In the genomic region with DNA sequence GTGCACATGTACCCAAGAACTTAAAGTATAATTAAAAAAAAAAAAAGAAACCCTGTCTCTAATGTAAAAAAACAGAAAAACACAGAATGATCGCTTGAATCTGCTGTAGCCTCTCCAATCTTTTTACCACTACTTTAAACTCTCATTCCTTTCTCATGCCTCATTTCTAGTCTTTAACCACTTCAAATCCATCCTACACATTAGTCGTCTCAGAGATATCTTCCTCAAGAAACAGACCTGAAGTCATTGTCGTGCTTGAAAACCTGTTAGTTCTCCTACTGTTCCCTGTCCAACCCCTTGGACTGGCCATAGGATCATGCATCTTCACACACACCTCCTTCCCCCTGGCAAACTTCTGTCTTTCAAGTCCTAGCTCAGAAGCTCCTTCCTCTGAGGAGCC, we compare ENCODE assay signal across 17 cellular contexts.
DNase-seq lines count a peak whose midpoint lies in the region; ATAC-seq, FAIRE-seq and TF ChIP-seq lines count a peak whose summit lies in the region.
"Had no signal": no experiment of that assay in that cellular context is flagged by ENCODE, and none has a peak within 500 bp of the region (broad histone marks: within the 10 kb centered on the region; RNA-seq: fewer than 3 reads in every experiment).

No MANE protein-coding gene starts in this region.

- H3K14ac ChIP-seq in IMR-90 (replicated peaks; ENCODE audit: low read depth, low read length), result peak overlapping the region; percentile 34; the same call in 1 of the 2 replicates

- in situ Hi-C loops in IMR-90 (cut with MboI; ENCODE audit: low sequenced_read_pairs), result no loop called here

- peak overlapping the region; percentile 43 for H4K91ac ChIP-seq in IMR-90 (ENCODE audit: insufficient read depth, low read depth, low read length)

- H3K56ac ChIP-seq in IMR-90 (ENCODE audit: extremely low read depth, insufficient read depth, low read length), result peak overlapping the region; percentile 13; the same call in 1 of the 2 replicates

- peak overlapping the region; percentile 52 for H2AK9ac ChIP-seq in IMR-90 (replicated peaks; ENCODE audit: low read depth, low read length, poor library complexity)

- BruUV-seq in IMR-90 (replicated peaks; lab: Mats Ljungman, UMichigan), result no TSS peak

- H3K4me2 ChIP-seq in IMR-90 (ENCODE audit: low read depth, low read length), result 0 out of 2 replicates have a peak overlapping the region, but pooled peaks have one; percentile 11
- H3K4me2 ChIP-seq: KMS-11 had no signal

- H3K4me1 ChIP-seq in ACC112 (ENCODE audit: control insufficient read depth, insufficient read depth, low read length, unreplicated experiment) (peaks cover 22% of the 10 kb centered on the region), IMR-90 (ENCODE audit: control insufficient read depth, insufficient read depth, low read length) (peaks cover 12% of the 10 kb centered on the region), left lung (no peaks in the 10 kb centered on the region)
- H3K4me1 ChIP-seq: right atrium auricular region had no signal

- H3K79me1 ChIP-seq in IMR-90 (ENCODE audit: low read depth in 1 of 2, low read length in 2 of 2), result no peaks in the 10 kb centered on the region

- intact Hi-C loops in IMR-90 (cut with micrococcal nuclease) (no loop called here), left lung (cut with DNase I) (no loop called here)

- peaks cover 13% of the 10 kb centered on the region for H3K9me1 ChIP-seq in IMR-90 (ENCODE audit: insufficient read depth, low read length)

- peak; percentile 69 for DNase-seq in IMR-90
- peak; percentile 26 for DNase-seq in bronchial epithelial cell (ENCODE audit: low read depth)
- DNase-seq in kidney glomerular epithelial cell (lab: John Stamatoyannopoulos, UW), result peak; percentile 16
- no peak for DNase-seq in left lung
- no peak for DNase-seq in C1 segment of cervical spinal cord (lab: John Stamatoyannopoulos, UW)
- DNase-seq: activated CD4-positive, CD25-positive, alpha-beta regulatory T cell treated with anti-CD3 and anti-CD28 coated beads, Interleukin-2, amount 50 U/mL, for 72 hours; amniotic stem cell; dermis blood vessel endothelial cell; GF-D8; NCI-H2227 treated with DMSO at 0.1 percent for 48 hours; NK-92 treated with Interleukin-12 subunit alpha and Interleukin-12 subunit beta, amount 100 ng/mL, for 24 hours; Right ventricle myocardium superior had no signal

- H3K23ac ChIP-seq in IMR-90 (ENCODE audit: low read depth, low read length), result 0 out of 2 replicates have a peak overlapping the region, but pooled peaks have one; percentile 10

- no peaks in the 10 kb centered on the region for H4K20me1 ChIP-seq in IMR-90 (ENCODE audit: insufficient read depth, low read length)

- no peak for FAIRE-seq in bronchial epithelial cell (lab: Jason Lieb, UNC)

- no peaks in the 10 kb centered on the region for H3K79me2 ChIP-seq in ACC112 (ENCODE audit: control insufficient read depth, insufficient read depth, low read length, unreplicated experiment)

- dilution Hi-C loops in IMR-90 (cut with HindIII; ENCODE audit: low sequenced_read_pairs, unreplicated experiment), result no loop called here

- H3K4me3 ChIP-seq in ACC112 (ENCODE audit: low read depth, low read length) (no peak overlapping the region), IMR-90 (ENCODE audit: insufficient read depth, low read depth, low read length) (no peak overlapping the region), bronchial epithelial cell (ENCODE audit: low read depth, low read length) (no peak overlapping the region), left lung (no peak overlapping the region)
- H3K4me3 ChIP-seq: right atrium auricular region had no signal

- ATAC-seq in IMR-90 (ENCODE audit: low read depth) (peak; percentile 52), GM21447 (IDR thresholded peaks at IDR 0.05; ENCODE audit: unreplicated experiment) (no peak), left lung (no peak), GM21515 (IDR thresholded peaks at IDR 0.05; ENCODE audit: unreplicated experiment) (no peak)

- H3K27ac ChIP-seq in ACC112 (ENCODE audit: low read depth, low read length) (peak overlapping the region; percentile 22; the same call in 1 of the 2 replicates), IMR-90 (ENCODE audit: insufficient read depth, low read length) (peak overlapping the region; percentile 24; the same call in 1 of the 2 replicates), left lung (no peak overlapping the region)
- H3K27ac ChIP-seq: KMS-11, right atrium auricular region had no signal

- H2BK120ac ChIP-seq in IMR-90 (ENCODE audit: low read depth, low read length), result peak overlapping the region; percentile 51

- H2AFZ ChIP-seq in ACC112 (ENCODE audit: low read length, unreplicated experiment) (no peak overlapping the region), IMR-90 (replicated peaks; ENCODE audit: low read length, poor library complexity) (peak overlapping the region; percentile 73)

- H3K9me3 ChIP-seq in IMR-90 (ENCODE audit: control insufficient read depth, insufficient read depth, low read length) (no peaks in the 10 kb centered on the region), left lung (no peaks in the 10 kb centered on the region)
- H3K9me3 ChIP-seq: right atrium auricular region had no signal

- H3K9ac ChIP-seq in IMR-90 (ENCODE audit: low read depth, low read length), result no peak overlapping the region
- H3K9ac ChIP-seq: KMS-11 had no signal

- no peak for TF ChIP-seq RAD21 in IMR-90 (IDR thresholded peaks at IDR 0.05; ENCODE audit: low read length)

- peak overlapping the region; percentile 28 for H2BK5ac ChIP-seq in IMR-90 (ENCODE audit: low read depth, low read length, poor library complexity, severe bottlenecking)

- peak overlapping the region; percentile 46 for H3K18ac ChIP-seq in IMR-90 (ENCODE audit: low read depth, low read length)

- TF ChIP-seq CTCF in IMR-90 (conservative IDR thresholded peaks at IDR 0.05; ENCODE audit: low read depth, low read length), result no peak
- no peak for TF ChIP-seq CTCF in bronchial epithelial cell (IDR thresholded peaks at IDR 0.05; ENCODE audit: insufficient read depth, low read length, severe bottlenecking)
- TF ChIP-seq CTCF in left lung (IDR thresholded peaks at IDR 0.05), result no peak

- H3K36me3 ChIP-seq in ACC112 (ENCODE audit: insufficient read depth, low read length), result no peaks in the 10 kb centered on the region
- no peaks in the 10 kb centered on the region for H3K36me3 ChIP-seq in IMR-90 (ENCODE audit: control insufficient read depth, insufficient read depth, low read length)
- H3K36me3 ChIP-seq in bronchial epithelial cell (ENCODE audit: control insufficient read depth, insufficient read depth, low read length), result peaks cover 2% of the 10 kb centered on the region
- H3K36me3 ChIP-seq in left lung, result no peaks in the 10 kb centered on the region
- H3K36me3 ChIP-seq: right atrium auricular region had no signal

- peak overlapping the region; percentile 44; the same call in 1 of the 2 replicates for H3K4ac ChIP-seq in IMR-90 (ENCODE audit: low read depth, low read length)

- peak overlapping the region in 1 of 2 experiments; percentile 42; a peak in 1 of 4 replicates for H4K8ac ChIP-seq in IMR-90 (ENCODE audit: low read depth in 2 of 2, low read length in 2 of 2)

- 27% methylated on average over 2 of the region's 3 CpGs; no CpG with 5 or more reads in 1 of the 2 experiments for WGBS in IMR-90 (ENCODE audit: extremely low coverage in 2 of 2, insufficient read length in 1 of 2), 2 experiments

- H3K27me3 ChIP-seq in ACC112 (ENCODE audit: insufficient read depth, low read length), result no peaks in the 10 kb centered on the region
- no peaks in the 10 kb centered on the region for H3K27me3 ChIP-seq in IMR-90 (ENCODE audit: control insufficient read depth, insufficient read depth, low read length)
- H3K27me3 ChIP-seq in bronchial epithelial cell (ENCODE audit: control insufficient read depth, insufficient read depth, low read length), result no peaks in the 10 kb centered on the region
- no peaks in the 10 kb centered on the region for H3K27me3 ChIP-seq in left lung
- H3K27me3 ChIP-seq: right atrium auricular region had no signal

- CTCF ChIA-PET in IMR-90 (lab: Yijun Ruan, JAX), result no interaction called here

- POLR2A ChIA-PET in IMR-90 (lab: Charles Lee; ENCODE audit: unreplicated experiment), result no interaction called here

- H2BK20ac ChIP-seq in IMR-90 (ENCODE audit: low read depth, low read length), result 0 out of 2 replicates have a peak overlapping the region, but pooled peaks have one; percentile 3

- H2BK15ac ChIP-seq in IMR-90 (ENCODE audit: low read depth, low read length), result peak overlapping the region; percentile 53; the same call in 2 of the 3 replicates

- H4K5ac ChIP-seq in IMR-90 (ENCODE audit: low read depth, low read length), result peak overlapping the region; percentile 2

- no peak for TF ChIP-seq POLR2A in IMR-90 (IDR thresholded peaks at IDR 0.05; ENCODE audit: low read depth, low read length)

- peak overlapping the region; percentile 66 for H2AK5ac ChIP-seq in IMR-90 (ENCODE audit: low read depth, low read length)

TF ChIP-seq in IMR-90, 13 proteins besides CTCF, POLR2A, EP300 and RAD21:
- TF ChIP-seq MAZ (IDR thresholded peaks at IDR 0.05; ENCODE audit: borderline replicate concordance, low read depth, low read length) (no peak), SMC3 (IDR thresholded peaks at IDR 0.05; ENCODE audit: low read depth, low read length) (no peak)

Comparison
In these comparisons a context has a peak if more than half of its experiments do, and no peak if none do; other contexts are left out.
1. H3K27ac ChIP-seq: peak in ACC112 (single experiment) and IMR-90 (single experiment); none in left lung (0 of 2).
2. DNase-seq: peak in IMR-90 (single experiment), bronchial epithelial cell (single experiment) and kidney glomerular epithelial cell (single experiment); none in left lung (0 of 2) and C1 segment of cervical spinal cord (0 of 14).